9 cellular contexts compared by ENCODE assay signal in genomic region chr2:186693446-186693842, GRCh38. TPM values are rescaled to one million over a fixed set of nuclear protein-coding genes. Genes with fewer than 3 reads are reported as not detected.
DNase-seq lines count a peak whose midpoint lies in the region; ATAC-seq, FAIRE-seq and TF ChIP-seq lines count a peak whose summit lies in the region.
"Had no signal": no experiment of that assay in that cellular context is flagged by ENCODE, and none has a peak within 500 bp of the region (broad histone marks: within the 10 kb centered on the region; RNA-seq: fewer than 3 reads in every experiment).

No MANE protein-coding gene starts in this region.

- no peaks in the 10 kb centered on the region for H3K36me3 Mint-ChIP-seq in CD4-positive, alpha-beta memory T cell
- H3K36me3 Mint-ChIP-seq in endodermal cell (ENCODE audit: low read depth), result no peaks in the 10 kb centered on the region

- H3K4me3 ChIP-seq in CD4-positive, alpha-beta memory T cell (ENCODE audit: low read length in 2 of 2), result peak overlapping the region in 1 of 2 donors; percentile 47
- peak overlapping the region; percentile 22 for H3K4me3 ChIP-seq in NB4 (ENCODE audit: low read depth, low read length)
- H3K4me3 ChIP-seq in endodermal cell (ENCODE audit: low read length), result peak overlapping the region; percentile 86
- peak overlapping the region; percentile 72 for H3K4me3 ChIP-seq in ovary

- H3K9me3 Mint-ChIP-seq in CD4-positive, alpha-beta memory T cell, result peaks cover 0 to 4% (median 1%) of the 10 kb centered on the region in 8 donors
- no peaks in the 10 kb centered on the region for H3K9me3 Mint-ChIP-seq in endodermal cell

- no peaks in the 10 kb centered on the region for H3K9me3 ChIP-seq in CD4-positive, alpha-beta memory T cell (ENCODE audit: control insufficient read depth in 1 of 2, low read length in 2 of 2)
- H3K9me3 ChIP-seq in endodermal cell (ENCODE audit: control insufficient read depth, low read length) (no peaks in the 10 kb centered on the region), ovary (no peaks in the 10 kb centered on the region)

- H3K4me3 Mint-ChIP-seq in CD4-positive, alpha-beta memory T cell, result peak overlapping the region in 5 of 8 donors; percentile 10 to 52 (median 21)
- peak overlapping the region; percentile 80 for H3K4me3 Mint-ChIP-seq in endodermal cell

- FAIRE-seq in H54 (lab: Jason Lieb, UNC), result no peak
- FAIRE-seq: GM19239 had no signal

- peaks cover 10% of the 10 kb centered on the region for H3K27me3 ChIP-seq in CD4-positive, alpha-beta memory T cell (ENCODE audit: insufficient read depth, low read length)
- H3K27me3 ChIP-seq in endodermal cell (ENCODE audit: control insufficient read depth, insufficient read depth, low read length, poor library complexity, severe bottlenecking) (no peaks in the 10 kb centered on the region), ovary (no peaks in the 10 kb centered on the region)

- H3K27ac Mint-ChIP-seq in CD4-positive, alpha-beta memory T cell, result no peak overlapping the region
- peak overlapping the region; percentile 61 for H3K27ac Mint-ChIP-seq in endodermal cell

- H3K27ac ChIP-seq in CD4-positive, alpha-beta memory T cell (ENCODE audit: low read depth, low read length), result no peak overlapping the region
- H3K27ac ChIP-seq in endodermal cell (ENCODE audit: low read depth, low read length) (no peak overlapping the region), ovary (peak overlapping the region; percentile 70 to 74)

- no peak for DNase-seq in CD4-positive, alpha-beta memory T cell
- DNase-seq in NB4 (ENCODE audit: low read depth) (no peak), endodermal cell (no peak), ovary (no peak), GM20000 (ENCODE audit: low spot score) (no peak), H54 (ENCODE audit: insufficient read length, low spot score) (no peak)
- DNase-seq in stimulated activated CD4-positive, alpha-beta T cell treated with anti-CD3 and anti-CD28 coated beads, Interleukin-12 subunit alpha, Interleukin-12 subunit beta, amount 100 ng/mL, for 4 hours, result no peak

- TF ChIP-seq POLR2A in NB4 (IDR thresholded peaks at IDR 0.05; ENCODE audit: extremely low read depth, insufficient read length), result no peak
- no peak for TF ChIP-seq POLR2A in ovary (IDR thresholded peaks at IDR 0.05)
- TF ChIP-seq POLR2A in H54 (IDR thresholded peaks at IDR 0.05; ENCODE audit: low read depth, low read length), result no peak

- no peak for TF ChIP-seq EP300 in ovary (IDR thresholded peaks at IDR 0.05)

- H3K4me1 ChIP-seq in CD4-positive, alpha-beta memory T cell (ENCODE audit: insufficient read depth, low read length), result peaks cover 4% of the 10 kb centered on the region
- H3K4me1 ChIP-seq in endodermal cell (ENCODE audit: control insufficient read depth, insufficient read depth, low read length) (no peaks in the 10 kb centered on the region), ovary (ENCODE audit: insufficient read depth) (no peaks in the 10 kb centered on the region)

- POLR2A ChIA-PET in CD4-positive, alpha-beta memory T cell (lab: Charles Lee; ENCODE audit: partially characterized antibody), result no interaction called here

- no peaks in the 10 kb centered on the region for H3K36me3 ChIP-seq in CD4-positive, alpha-beta memory T cell (ENCODE audit: insufficient read depth, low read length)
- no peaks in the 10 kb centered on the region for H3K36me3 ChIP-seq in endodermal cell (ENCODE audit: control insufficient read depth, insufficient read depth, low read length)
- no peaks in the 10 kb centered on the region for H3K36me3 ChIP-seq in ovary

- H3K4me1 Mint-ChIP-seq in CD4-positive, alpha-beta memory T cell, result peaks cover 6 to 13% (median 7%) of the 10 kb centered on the region in 4 donors
- H3K4me1 Mint-ChIP-seq in endodermal cell, result peaks cover 3% of the 10 kb centered on the region

- ATAC-seq in GM18520 (IDR thresholded peaks at IDR 0.05; ENCODE audit: unreplicated experiment), result no peak

- intact Hi-C loops in CD4-positive, alpha-beta memory T cell (cut with micrococcal nuclease), result no loop called here
- intact Hi-C loops in ovary (cut with DNase I), result no loop called here

- CTCF ChIA-PET in CD4-positive, alpha-beta memory T cell (lab: Charles Lee; ENCODE audit: partially characterized antibody), result no interaction called here

- peak overlapping the region; percentile 54 for H3K9ac ChIP-seq in endodermal cell (ENCODE audit: extremely low read depth, low read length, poor library complexity, severe bottlenecking)

- H3K27me3 Mint-ChIP-seq in CD4-positive, alpha-beta memory T cell, result peaks cover 26% of the 10 kb centered on the region in 2 donors
- no peaks in the 10 kb centered on the region for H3K27me3 Mint-ChIP-seq in endodermal cell (ENCODE audit: insufficient read depth)

- WGBS in endodermal cell (ENCODE audit: insufficient coverage in 1 of 2, insufficient read length in 1 of 2), 2 experiments, result 30 to 51% methylated on average over 6 to 7 of the region's 7 CpGs
- 27 to 37% (median 31%) methylated on average over 7 of the region's 7 CpGs for WGBS in ovary, 3 donors

- TF ChIP-seq CTCF in NB4 (IDR thresholded peaks at IDR 0.05; ENCODE audit: low read depth, low read length) (no peak), endodermal cell (conservative IDR thresholded peaks at IDR 0.05) (no peak), ovary (IDR thresholded peaks at IDR 0.05) (no peak), GM20000 (IDR thresholded peaks at IDR 0.05; ENCODE audit: extremely low read depth, missing control alignments) (no peak)

RNA-seq across cellular contexts. Expression of gene FAM171B, which starts 0.4 kb away (rescaled TPM):
- total RNA-seq in CD4-positive, alpha-beta memory T cell, result under 1 TPM; 0.14 to 0.15 TPM
- under 1 TPM in 1 of 2 donors, not detected in 1; 0.02 TPM for polyA plus RNA-seq in CD4-positive, alpha-beta memory T cell
- total RNA-seq in endodermal cell, result 10 to 100 TPM in 1 of 2 donors, 1 to 10 TPM in 1; 9.6 to 18.1 TPM
- 20.2 TPM for polyA plus RNA-seq in endodermal cell (2013, experiment 1 of 2)
- 21.5 TPM for polyA plus RNA-seq in endodermal cell (2013, experiment 2 of 2)
- 10 to 100 TPM in 6 of 7 donors, 1 to 10 TPM in 1; 9.8 to 25.1 (median 16.6) TPM for total RNA-seq in ovary
- 1 to 10 TPM; 4.2 to 6.0 TPM for polyA plus RNA-seq in ovary

Comparison
In these comparisons a context has a peak if more than half of its experiments do, and no peak if none do; other contexts are left out.
1. H3K27ac ChIP-seq: peak in ovary (2 of 2); none in CD4-positive, alpha-beta memory T cell (single experiment) and endodermal cell (single experiment).
2. RNA of gene FAM171B, which starts 0.4 kb away (total RNA-seq): 9.6 to 18.1 TPM in endodermal cell and 9.8 to 25.1 TPM in ovary; 0.14 to 0.15 TPM in CD4-positive, alpha-beta memory T cell; every median in the first group is over 4 times any median in the second.